ENCODE assay signal across 1 cellular context in the genomic region with DNA sequence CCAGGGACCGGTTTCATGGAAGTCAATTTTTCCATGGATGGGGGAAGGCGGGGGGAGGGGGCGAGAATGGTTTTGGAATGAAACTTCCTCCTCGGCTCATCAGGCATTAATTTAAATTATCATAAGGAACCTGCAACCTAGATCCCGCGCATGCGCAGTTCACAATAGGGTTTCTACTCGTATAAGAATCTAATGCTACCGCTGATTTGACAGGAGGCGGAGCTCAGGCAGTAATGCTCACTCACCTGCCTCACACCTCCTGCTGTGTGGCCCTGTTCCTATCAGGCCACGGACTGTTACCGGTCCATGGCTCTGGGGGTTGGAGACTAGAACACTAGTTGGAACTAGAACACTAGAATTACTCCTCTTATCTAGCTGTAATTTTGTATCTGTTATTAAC.
TF ChIP-seq lines count a peak whose summit lies in the region.

No MANE protein-coding gene starts in this region.

TF ChIP-seq in GM23338, 12 proteins besides CTCF, POLR2A, EP300 and RAD21:
- TF ChIP-seq, protein P1, sequence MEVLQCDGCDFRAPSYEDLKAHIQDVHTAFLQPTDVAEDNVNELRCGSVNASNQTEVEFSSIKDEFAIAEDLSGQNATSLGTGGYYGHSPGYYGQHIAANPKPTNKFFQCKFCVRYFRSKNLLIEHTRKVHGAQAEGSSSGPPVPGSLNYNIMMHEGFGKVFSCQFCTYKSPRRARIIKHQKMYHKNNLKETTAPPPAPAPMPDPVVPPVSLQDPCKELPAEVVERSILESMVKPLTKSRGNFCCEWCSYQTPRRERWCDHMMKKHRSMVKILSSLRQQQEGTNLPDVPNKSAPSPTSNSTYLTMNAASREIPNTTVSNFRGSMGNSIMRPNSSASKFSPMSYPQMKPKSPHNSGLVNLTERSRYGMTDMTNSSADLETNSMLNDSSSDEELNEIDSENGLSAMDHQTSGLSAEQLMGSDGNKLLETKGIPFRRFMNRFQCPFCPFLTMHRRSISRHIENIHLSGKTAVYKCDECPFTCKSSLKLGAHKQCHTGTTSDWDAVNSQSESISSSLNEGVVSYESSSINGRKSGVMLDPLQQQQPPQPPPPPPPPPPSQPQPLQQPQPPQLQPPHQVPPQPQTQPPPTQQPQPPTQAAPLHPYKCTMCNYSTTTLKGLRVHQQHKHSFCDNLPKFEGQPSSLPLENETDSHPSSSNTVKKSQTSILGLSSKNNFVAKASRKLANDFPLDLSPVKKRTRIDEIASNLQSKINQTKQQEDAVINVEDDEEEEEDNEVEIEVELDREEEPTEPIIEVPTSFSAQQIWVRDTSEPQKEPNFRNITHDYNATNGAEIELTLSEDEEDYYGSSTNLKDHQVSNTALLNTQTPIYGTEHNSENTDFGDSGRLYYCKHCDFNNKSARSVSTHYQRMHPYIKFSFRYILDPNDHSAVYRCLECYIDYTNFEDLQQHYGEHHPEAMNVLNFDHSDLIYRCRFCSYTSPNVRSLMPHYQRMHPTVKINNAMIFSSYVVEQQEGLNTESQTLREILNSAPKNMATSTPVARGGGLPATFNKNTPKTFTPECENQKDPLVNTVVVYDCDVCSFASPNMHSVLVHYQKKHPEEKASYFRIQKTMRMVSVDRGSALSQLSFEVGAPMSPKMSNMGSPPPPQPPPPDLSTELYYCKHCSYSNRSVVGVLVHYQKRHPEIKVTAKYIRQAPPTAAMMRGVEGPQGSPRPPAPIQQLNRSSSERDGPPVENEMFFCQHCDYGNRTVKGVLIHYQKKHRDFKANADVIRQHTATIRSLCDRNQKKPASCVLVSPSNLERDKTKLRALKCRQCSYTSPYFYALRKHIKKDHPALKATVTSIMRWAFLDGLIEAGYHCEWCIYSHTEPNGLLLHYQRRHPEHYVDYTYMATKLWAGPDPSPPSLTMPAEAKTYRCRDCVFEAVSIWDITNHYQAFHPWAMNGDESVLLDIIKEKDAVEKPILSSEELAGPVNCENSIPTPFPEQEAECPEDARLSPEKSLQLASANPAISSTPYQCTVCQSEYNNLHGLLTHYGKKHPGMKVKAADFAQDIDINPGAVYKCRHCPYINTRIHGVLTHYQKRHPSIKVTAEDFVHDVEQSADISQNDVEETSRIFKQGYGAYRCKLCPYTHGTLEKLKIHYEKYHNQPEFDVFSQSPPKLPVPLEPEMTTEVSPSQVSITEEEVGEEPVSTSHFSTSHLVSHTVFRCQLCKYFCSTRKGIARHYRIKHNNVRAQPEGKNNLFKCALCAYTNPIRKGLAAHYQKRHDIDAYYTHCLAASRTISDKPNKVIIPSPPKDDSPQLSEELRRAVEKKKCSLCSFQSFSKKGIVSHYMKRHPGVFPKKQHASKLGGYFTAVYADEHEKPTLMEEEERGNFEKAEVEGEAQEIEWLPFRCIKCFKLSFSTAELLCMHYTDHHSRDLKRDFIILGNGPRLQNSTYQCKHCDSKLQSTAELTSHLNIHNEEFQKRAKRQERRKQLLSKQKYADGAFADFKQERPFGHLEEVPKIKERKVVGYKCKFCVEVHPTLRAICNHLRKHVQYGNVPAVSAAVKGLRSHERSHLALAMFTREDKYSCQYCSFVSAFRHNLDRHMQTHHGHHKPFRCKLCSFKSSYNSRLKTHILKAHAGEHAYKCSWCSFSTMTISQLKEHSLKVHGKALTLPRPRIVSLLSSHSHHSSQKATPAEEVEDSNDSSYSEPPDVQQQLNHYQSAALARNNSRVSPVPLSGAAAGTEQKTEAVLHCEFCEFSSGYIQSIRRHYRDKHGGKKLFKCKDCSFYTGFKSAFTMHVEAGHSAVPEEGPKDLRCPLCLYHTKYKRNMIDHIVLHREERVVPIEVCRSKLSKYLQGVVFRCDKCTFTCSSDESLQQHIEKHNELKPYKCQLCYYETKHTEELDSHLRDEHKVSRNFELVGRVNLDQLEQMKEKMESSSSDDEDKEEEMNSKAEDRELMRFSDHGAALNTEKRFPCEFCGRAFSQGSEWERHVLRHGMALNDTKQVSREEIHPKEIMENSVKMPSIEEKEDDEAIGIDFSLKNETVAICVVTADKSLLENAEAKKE (CRISPR knock-in tag; IDR thresholded peaks at IDR 0.05) = no peak
- TF ChIP-seq NANOG (IDR thresholded peaks at IDR 0.05; ENCODE audit: borderline replicate concordance) = no peak
- TF ChIP-seq, protein P2, sequence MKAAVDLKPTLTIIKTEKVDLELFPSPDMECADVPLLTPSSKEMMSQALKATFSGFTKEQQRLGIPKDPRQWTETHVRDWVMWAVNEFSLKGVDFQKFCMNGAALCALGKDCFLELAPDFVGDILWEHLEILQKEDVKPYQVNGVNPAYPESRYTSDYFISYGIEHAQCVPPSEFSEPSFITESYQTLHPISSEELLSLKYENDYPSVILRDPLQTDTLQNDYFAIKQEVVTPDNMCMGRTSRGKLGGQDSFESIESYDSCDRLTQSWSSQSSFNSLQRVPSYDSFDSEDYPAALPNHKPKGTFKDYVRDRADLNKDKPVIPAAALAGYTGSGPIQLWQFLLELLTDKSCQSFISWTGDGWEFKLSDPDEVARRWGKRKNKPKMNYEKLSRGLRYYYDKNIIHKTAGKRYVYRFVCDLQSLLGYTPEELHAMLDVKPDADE (IDR thresholded peaks at IDR 0.05) = no peak
- no peak for TF ChIP-seq CREB1 (CRISPR knock-in tag; IDR thresholded peaks at IDR 0.05; ENCODE audit: low read depth)
- no peak for TF ChIP-seq JUNB (IDR thresholded peaks at IDR 0.05; ENCODE audit: unreplicated experiment)
- no peak for TF ChIP-seq EZH2 (IDR thresholded peaks at IDR 0.05; ENCODE audit: low read depth, unreplicated experiment)
- no peak for TF ChIP-seq ZNF114 (CRISPR knock-in tag; IDR thresholded peaks at IDR 0.05)
- no peak for TF ChIP-seq STAT1 (IDR thresholded peaks at IDR 0.05; ENCODE audit: unreplicated experiment)
- no peak for TF ChIP-seq POLR2AphosphoS5 (IDR thresholded peaks at IDR 0.05; ENCODE audit: low read depth)
- TF ChIP-seq EZH2phosphoT487 (IDR thresholded peaks at IDR 0.05; ENCODE audit: unreplicated experiment) = no peak
- TF ChIP-seq ZNF331 (CRISPR knock-in tag; IDR thresholded peaks at IDR 0.05; ENCODE audit: low read depth) = no peak
- TF ChIP-seq REST (IDR thresholded peaks at IDR 0.05; ENCODE audit: unreplicated experiment) = no peak
